Comparison of ENCODE assay signal across 19 cellular contexts in the genomic region with DNA sequence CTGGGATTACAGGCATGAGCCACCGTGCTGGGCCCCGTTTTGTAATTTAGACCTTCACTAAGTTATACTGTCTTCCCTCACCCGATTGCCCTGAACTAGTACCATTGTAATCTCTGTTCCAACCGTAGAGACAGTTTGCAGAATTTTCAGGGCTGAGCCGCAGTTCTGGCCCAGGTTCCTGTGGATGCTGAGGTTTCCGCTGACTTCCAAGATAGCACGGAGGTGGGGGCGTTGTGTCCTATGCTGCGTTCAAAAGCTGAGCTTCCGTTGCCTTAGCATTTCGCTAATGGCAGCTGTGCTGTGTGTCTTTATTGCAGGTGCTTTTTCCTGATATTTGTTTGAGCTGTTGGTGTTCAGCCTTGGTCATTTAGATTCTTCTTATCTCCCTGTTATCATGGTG.
"Had no signal": no experiment of that assay in that cellular context is flagged by ENCODE, and none has a peak within 500 bp of the region (broad histone marks: within the 10 kb centered on the region; RNA-seq: fewer than 3 reads in every experiment).

No MANE protein-coding gene starts in this region.

- H3K4me3 ChIP-seq: hepatocyte, psoas muscle, skin epidermis, stomach, upper lobe of right lung had no signal

- H2AFZ ChIP-seq: hepatocyte had no signal

- H3K4me1 ChIP-seq: psoas muscle had no signal

- ATAC-seq: activated CD4-positive, CD25-positive, alpha-beta regulatory T cell treated with anti-CD3 and anti-CD28 coated beads, Interleukin-2, amount 50 U/mL, for 24 hours; psoas muscle; right cardiac atrium had no signal

- DNase-seq: activated CD4-positive, alpha-beta T cell treated with anti-CD3 and anti-CD28 coated beads, Interleukin-2, amount 50 U/mL, for 1 hour; activated CD8-positive, alpha-beta memory T cell treated with anti-CD3 and anti-CD28 coated beads, Interleukin-2, amount 50 U/mL, for 4 hours; activated effector memory CD4-positive, alpha-beta T cell treated with Interleukin-2 at 50 U/mL for 16 hours; activated naive CD4-positive, alpha-beta T cell treated with anti-CD3 and anti-CD28 coated beads, Interleukin-2, amount 50 U/mL, for 16 hours; activated T-cell treated with anti-CD3 and anti-CD28 coated beads, Interleukin-2, amount 50 U/mL, for 48 hours; aorta; dermis blood vessel endothelial cell; effector memory CD4-positive, alpha-beta T cell; foreskin fibroblast; mesendoderm; psoas muscle; right cardiac atrium; stimulated activated CD4-positive, alpha-beta T cell treated with anti-CD3 and anti-CD28 coated beads, Interleukin-15, amount 100 ng/mL, for 24 hours; stimulated activated CD4-positive, alpha-beta T cell treated with anti-CD3 and anti-CD28 coated beads, Interleukin-2, amount 100 ng/mL, for 48 hours; stomach; upper lobe of right lung had no signal

- H3K36me3 ChIP-seq: stomach, upper lobe of right lung had no signal

- H3K9me3 ChIP-seq: psoas muscle, stomach, upper lobe of right lung had no signal

- H3K4me2 ChIP-seq: hepatocyte had no signal

- H3K27me3 ChIP-seq: hepatocyte, stomach, upper lobe of right lung had no signal

- H3K27ac ChIP-seq: hepatocyte, psoas muscle, skin epidermis, stomach had no signal
